ENCODE assay signal across 1 cellular context in genomic region chr2:233399306-233400225, GRCh38.
TF ChIP-seq lines count a peak whose summit lies in the region.

No MANE protein-coding gene starts in this region.

TF ChIP-seq in HepG2, 621 proteins besides CTCF, POLR2A, EP300 and RAD21 (continued from another document):
- TF ChIP-seq PRDM15 (CRISPR knock-in tag; IDR thresholded peaks at IDR 0.05) (no peak), ZUFSP (CRISPR knock-in tag; IDR thresholded peaks at IDR 0.05; ENCODE audit: borderline replicate concordance) (no peak), ZNF644 (CRISPR knock-in tag; IDR thresholded peaks at IDR 0.05; ENCODE audit: low read depth) (no peak), ZZZ3 (CRISPR knock-in tag; IDR thresholded peaks at IDR 0.05; ENCODE audit: borderline replicate concordance) (no peak), ZNF678 (CRISPR knock-in tag; IDR thresholded peaks at IDR 0.05) (no peak), RARA (CRISPR knock-in tag; IDR thresholded peaks at IDR 0.05) (no peak), ERF (CRISPR knock-in tag; IDR thresholded peaks at IDR 0.05) (no peak), WIZ (CRISPR knock-in tag; IDR thresholded peaks at IDR 0.05) (no peak)
